In genomic region chrX:140525448-140525847, GRCh38 we compare ENCODE assay signal across 2 cellular contexts.
TF ChIP-seq lines count a peak whose summit lies in the region.

No MANE protein-coding gene starts in this region.

TF ChIP-seq in GM23338, 12 proteins besides CTCF, POLR2A, EP300 and RAD21 (continued from another document):
- peak; percentile 4; the same call in 1 of the 2 replicates for TF ChIP-seq ZNF462 (CRISPR knock-in tag; IDR thresholded peaks at IDR 0.05)
- no peak for TF ChIP-seq STAT1 (IDR thresholded peaks at IDR 0.05; ENCODE audit: unreplicated experiment)
- no peak for TF ChIP-seq ZNF114 (CRISPR knock-in tag; IDR thresholded peaks at IDR 0.05)

TF ChIP-seq in WTC11, 78 proteins besides CTCF, POLR2A, EP300 and RAD21 (continued from another document):
- no peak for TF ChIP-seq IRF1 (CRISPR knock-in tag; IDR thresholded peaks at IDR 0.05)
- no peak for TF ChIP-seq IRF2 (CRISPR knock-in tag; IDR thresholded peaks at IDR 0.05; ENCODE audit: borderline replicate concordance, low read depth)
- TF ChIP-seq NFYB (CRISPR knock-in tag; conservative IDR thresholded peaks at IDR 0.05; ENCODE audit: low read depth), result no peak
- TF ChIP-seq AR (CRISPR knock-in tag; IDR thresholded peaks at IDR 0.05), result no peak
- TF ChIP-seq GABPB1 (CRISPR knock-in tag; IDR thresholded peaks at IDR 0.05), result no peak
- no peak for TF ChIP-seq ERG (CRISPR knock-in tag; IDR thresholded peaks at IDR 0.05)
